Comparison of ENCODE assay signal across 1 cellular context in genomic region chr17:81995463-81996231, GRCh38.
TF ChIP-seq lines count a peak whose summit lies in the region.

No MANE protein-coding gene starts in this region.

TF ChIP-seq in HepG2, 621 proteins besides CTCF, POLR2A, EP300 and RAD21 (continued from another document and continues in another):
- TF ChIP-seq REL (CRISPR knock-in tag; conservative IDR thresholded peaks at IDR 0.05) (no peak), ZNF614 (CRISPR knock-in tag; IDR thresholded peaks at IDR 0.05; ENCODE audit: borderline replicate concordance) (no peak), E2F2 (CRISPR knock-in tag; IDR thresholded peaks at IDR 0.05; ENCODE audit: borderline replicate concordance) (no peak), ZBTB14 (CRISPR knock-in tag; IDR thresholded peaks at IDR 0.05) (no peak), ZNF136 (CRISPR knock-in tag; IDR thresholded peaks at IDR 0.05; ENCODE audit: low read depth) (peak; percentile 94; the same call in 1 of the 2 replicates), ZNF776 (CRISPR knock-in tag; IDR thresholded peaks at IDR 0.05) (no peak; the same call in none of the 2 replicates), RBM22 (optimal IDR thresholded peaks at IDR 0.05; ENCODE audit: low read length) (peak; percentile 96), ATF3 (CRISPR knock-in tag; IDR thresholded peaks at IDR 0.05) (peak; percentile 38; the same call in 1 of the 2 replicates), EHMT2 (IDR thresholded peaks at IDR 0.05; ENCODE audit: borderline replicate concordance, low read depth, low read length) (no peak), FOXC1 (CRISPR knock-in tag; IDR thresholded peaks at IDR 0.05; ENCODE audit: borderline replicate concordance) (peak; percentile 78), ZNF609 (CRISPR knock-in tag; IDR thresholded peaks at IDR 0.05; ENCODE audit: borderline replicate concordance) (no peak; the same call in 1 of the 2 replicates), ZNF724P (CRISPR knock-in tag; IDR thresholded peaks at IDR 0.05; ENCODE audit: borderline replicate concordance) (peak; percentile 59; the same call in 1 of the 2 replicates), ZNF562 (CRISPR knock-in tag; IDR thresholded peaks at IDR 0.05; ENCODE audit: borderline replicate concordance) (no peak), TEF (CRISPR knock-in tag; IDR thresholded peaks at IDR 0.05) (no peak; the same call in 1 of the 2 replicates), ZNF607 (CRISPR knock-in tag; IDR thresholded peaks at IDR 0.05; ENCODE audit: borderline replicate concordance) (no peak), ZNF253 (CRISPR knock-in tag; IDR thresholded peaks at IDR 0.05; ENCODE audit: borderline replicate concordance) (peak; percentile 88; the same call in 1 of the 2 replicates), ATF7 (IDR thresholded peaks at IDR 0.05) (no peak), ATF7 (CRISPR knock-in tag; IDR thresholded peaks at IDR 0.05) (no peak; the same call in 1 of the 2 replicates), PPARG (CRISPR knock-in tag; conservative IDR thresholded peaks at IDR 0.05) (peak; percentile 10; the same call in 1 of the 2 replicates), KAT7 (CRISPR knock-in tag; IDR thresholded peaks at IDR 0.05; ENCODE audit: borderline replicate concordance) (peak; percentile 84), ZNF430 (CRISPR knock-in tag; IDR thresholded peaks at IDR 0.05) (peak; percentile 35; the same call in 1 of the 2 replicates), ZNF574 (CRISPR knock-in tag; IDR thresholded peaks at IDR 0.05) (no peak; the same call in 1 of the 2 replicates), TBX2 (CRISPR knock-in tag; IDR thresholded peaks at IDR 0.05; ENCODE audit: borderline replicate concordance) (no peak), ZNF644 (CRISPR knock-in tag; IDR thresholded peaks at IDR 0.05; ENCODE audit: low read depth) (no peak), ZNF143 (CRISPR knock-in tag; IDR thresholded peaks at IDR 0.05) (peak; percentile 2; the same call in 1 of the 2 replicates), PRPF4 (IDR thresholded peaks at IDR 0.05; ENCODE audit: low read depth, low read length, poor library complexity, severe bottlenecking) (no peak), ZBTB44 (CRISPR knock-in tag; IDR thresholded peaks at IDR 0.05) (no peak; the same call in 1 of the 2 replicates), GFI1 (CRISPR knock-in tag; IDR thresholded peaks at IDR 0.05; ENCODE audit: borderline replicate concordance) (no peak; the same call in 1 of the 2 replicates), ZNF414 (CRISPR knock-in tag; IDR thresholded peaks at IDR 0.05) (peak; percentile 53; the same call in 1 of the 2 replicates), ZNF407 (CRISPR knock-in tag; IDR thresholded peaks at IDR 0.05; ENCODE audit: not compliant biosample characterization) (peak; percentile 85)
